In the genomic region with DNA sequence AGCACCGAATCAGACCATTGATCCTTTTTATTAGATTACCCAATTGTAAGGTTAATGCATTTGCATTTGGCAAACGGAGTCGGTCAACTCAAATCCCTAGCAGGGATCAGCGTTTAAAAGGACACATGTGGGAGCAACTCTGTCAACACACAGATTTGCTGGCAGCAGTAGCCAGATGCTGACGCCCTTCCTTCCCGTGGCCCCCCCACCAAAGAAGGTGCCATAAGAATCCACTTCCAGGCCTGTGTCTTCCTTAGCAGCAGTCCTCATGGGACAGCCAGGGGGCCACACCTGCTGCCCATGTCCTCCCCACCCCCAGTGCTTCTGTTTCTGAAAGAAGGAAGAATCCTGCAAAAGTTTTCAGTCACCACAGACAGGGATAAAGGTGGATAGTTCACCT, we compare ENCODE assay signal across 18 cellular contexts. TPM values are rescaled to one million over a fixed set of nuclear protein-coding genes. Genes with fewer than 3 reads are reported as not detected.
A peak's percentile ranks its signal among the peaks of the same experiment; 100 is the strongest.
DNase-seq lines count a peak whose midpoint lies in the region; TF ChIP-seq lines count a peak whose summit lies in the region.
"Had no signal": no experiment of that assay in that cellular context is flagged by ENCODE, and none has a peak within 500 bp of the region (broad histone marks: within the 10 kb centered on the region; RNA-seq: fewer than 3 reads in every experiment).

No MANE protein-coding gene starts in this region.

- H3K4me3 ChIP-seq in OCI-LY3 (ENCODE audit: low read length), result no peak overlapping the region
- H3K4me3 ChIP-seq: BLaER1, GM23248 had no signal

- H3K27ac Mint-ChIP-seq in glutamatergic neuron (ENCODE audit: unreplicated experiment), result no peak overlapping the region
- H3K27ac Mint-ChIP-seq in activated CD4-positive, alpha-beta memory T cell treated with anti-CD3 and anti-CD28 coated beads for 36 hours, result no peak overlapping the region
- H3K27ac Mint-ChIP-seq: B cell; CD4-positive, CD25-positive, alpha-beta regulatory T cell; CD8-positive, alpha-beta T cell; H9 had no signal

- H3K9me3 Mint-ChIP-seq in glutamatergic neuron (ENCODE audit: unreplicated experiment), result no peaks in the 10 kb centered on the region
- H3K9me3 Mint-ChIP-seq in activated CD4-positive, alpha-beta memory T cell treated with anti-CD3 and anti-CD28 coated beads for 36 hours, result no peaks in the 10 kb centered on the region
- H3K9me3 Mint-ChIP-seq: CD4-positive, CD25-positive, alpha-beta regulatory T cell; CD8-positive, alpha-beta T cell; H9 had no signal

- H3K4me3 Mint-ChIP-seq in glutamatergic neuron (ENCODE audit: unreplicated experiment), result peak overlapping the region; percentile 55
- H3K4me3 Mint-ChIP-seq in activated CD4-positive, alpha-beta memory T cell treated with anti-CD3 and anti-CD28 coated beads for 36 hours, result no peak overlapping the region
- H3K4me3 Mint-ChIP-seq: B cell; CD4-positive, CD25-positive, alpha-beta regulatory T cell; CD8-positive, alpha-beta T cell; H9 had no signal

- H3K79me2 ChIP-seq in OCI-LY3 (ENCODE audit: low read length), result no peaks in the 10 kb centered on the region

- H3K9ac ChIP-seq in OCI-LY3 (ENCODE audit: low read length), result peak overlapping the region; percentile 13; the same call in 1 of the 2 replicates
- H3K9ac ChIP-seq: BLaER1, GM23248 had no signal

- peaks cover 56% of the 10 kb centered on the region for H3K4me1 Mint-ChIP-seq in glutamatergic neuron (ENCODE audit: low read depth, unreplicated experiment)
- no peaks in the 10 kb centered on the region for H3K4me1 Mint-ChIP-seq in activated CD4-positive, alpha-beta memory T cell treated with anti-CD3 and anti-CD28 coated beads for 36 hours (ENCODE audit: low read depth)
- H3K4me1 Mint-ChIP-seq: B cell; CD4-positive, CD25-positive, alpha-beta regulatory T cell had no signal

- no peaks in the 10 kb centered on the region for H4K20me1 ChIP-seq in OCI-LY3 (ENCODE audit: insufficient read depth, low read length)
- H4K20me1 ChIP-seq: BLaER1 had no signal

- peaks cover 41% of the 10 kb centered on the region for H3K4me1 ChIP-seq in OCI-LY3 (ENCODE audit: low read length)
- H3K4me1 ChIP-seq: BLaER1, Caco-2 had no signal

- H2AFZ ChIP-seq in OCI-LY3 (ENCODE audit: low read depth, low read length), result peak overlapping the region; percentile 50
- H2AFZ ChIP-seq: GM23248 had no signal

- H3K36me3 ChIP-seq in OCI-LY3 (replicated peaks; ENCODE audit: low read depth, low read length), result no peaks in the 10 kb centered on the region
- H3K36me3 ChIP-seq: BLaER1 had no signal

- H3K27me3 Mint-ChIP-seq in glutamatergic neuron (ENCODE audit: unreplicated experiment), result peaks cover 5% of the 10 kb centered on the region
- H3K27me3 Mint-ChIP-seq in activated CD4-positive, alpha-beta memory T cell treated with anti-CD3 and anti-CD28 coated beads for 36 hours, result no peaks in the 10 kb centered on the region

- peaks cover 9% of the 10 kb centered on the region; the same call in 1 of the 2 replicates for H3K27me3 ChIP-seq in OCI-LY3 (ENCODE audit: low read depth, low read length)
- H3K27me3 ChIP-seq: BLaER1 had no signal

- intact Hi-C loops in activated CD4-positive, alpha-beta memory T cell treated with anti-CD3 and anti-CD28 coated beads for 36 hours (cut with micrococcal nuclease), result no loop called here

- peak; percentile 15 to 44 for DNase-seq in NCI-H524 (lab: John Stamatoyannopoulos, UW)
- no peak for DNase-seq in NCI-H524 treated with DMSO at 0.1 percent for 48 hours (lab: John Stamatoyannopoulos, UW)
- no peak for DNase-seq in glutamatergic neuron
- DNase-seq in OCI-M1 (lab: John Stamatoyannopoulos, UW), result no peak
- no peak for DNase-seq in activated CD4-positive, alpha-beta memory T cell treated with anti-CD3 and anti-CD28 coated beads for 36 hours
- DNase-seq in NCI-H526 treated with DMSO at 0.1 percent for 48 hours (lab: John Stamatoyannopoulos, UW), result no peak
- DNase-seq: Caco-2; CD4-positive, CD25-positive, alpha-beta regulatory T cell; CD8-positive, alpha-beta T cell; DMS153; DND-41; GM23248; H9 had no signal

- TF ChIP-seq CTCF in OCI-LY3 (IDR thresholded peaks at IDR 0.05; ENCODE audit: low read depth, low read length) (no peak), glutamatergic neuron (IDR thresholded peaks at IDR 0.05; ENCODE audit: partially characterized antibody, unreplicated experiment) (no peak)

- H3K4me2 ChIP-seq in OCI-LY3 (ENCODE audit: low read length), result peak overlapping the region; percentile 29
- H3K4me2 ChIP-seq: BLaER1 had no signal

- H3K27ac ChIP-seq in OCI-LY3 (ENCODE audit: low read length), result peak overlapping the region; percentile 69
- H3K27ac ChIP-seq: 22Rv1, BLaER1, C4-2B, GM23248 had no signal

- POLR2A ChIA-PET in activated CD4-positive, alpha-beta memory T cell treated with anti-CD3 and anti-CD28 coated beads for 36 hours (lab: Charles Lee), result no interaction called here

- CTCF ChIA-PET in activated CD4-positive, alpha-beta memory T cell treated with anti-CD3 and anti-CD28 coated beads for 36 hours (lab: Charles Lee), result no interaction called here

- no peaks in the 10 kb centered on the region for H3K9me3 ChIP-seq in OCI-LY3 (ENCODE audit: insufficient read depth, low read length)
- H3K9me3 ChIP-seq: BLaER1, Caco-2 had no signal

- no peaks in the 10 kb centered on the region for H3K36me3 Mint-ChIP-seq in glutamatergic neuron (ENCODE audit: unreplicated experiment)
- no peaks in the 10 kb centered on the region for H3K36me3 Mint-ChIP-seq in activated CD4-positive, alpha-beta memory T cell treated with anti-CD3 and anti-CD28 coated beads for 36 hours
- H3K36me3 Mint-ChIP-seq: CD4-positive, CD25-positive, alpha-beta regulatory T cell; CD8-positive, alpha-beta T cell had no signal

RNA-seq across cellular contexts. Expression of a gene that starts 24.5 kb away (rescaled TPM):
- total RNA-seq in glutamatergic neuron (ENCODE audit: unreplicated experiment), result 4.6 TPM
- not detected for total RNA-seq in activated CD4-positive, alpha-beta memory T cell treated with anti-CD3 and anti-CD28 coated beads for 36 hours
- total RNA-seq: CD4-positive, CD25-positive, alpha-beta regulatory T cell had no signal

Comparison
In these comparisons a context has a peak if more than half of its experiments do, and no peak if none do; other contexts are left out.
1. DNase-seq: peak in NCI-H524 (2 of 2); none in NCI-H524 treated with DMSO at 0.1 percent for 48 hours (single experiment), glutamatergic neuron (single experiment), OCI-M1 (single experiment), activated CD4-positive, alpha-beta memory T cell treated with anti-CD3 and anti-CD28 coated beads for 36 hours (single experiment) and NCI-H526 treated with DMSO at 0.1 percent for 48 hours (single experiment).